Comparison of ENCODE assay signal across 8 cellular contexts in genomic region chr1:85275701-85276289, GRCh38. TPM values are rescaled to one million over a fixed set of nuclear protein-coding genes. Genes with fewer than 3 reads are reported as not detected.
A peak's percentile ranks its signal among the peaks of the same experiment; 100 is the strongest.
DNase-seq lines count a peak whose midpoint lies in the region; ATAC-seq and TF ChIP-seq lines count a peak whose summit lies in the region.

No MANE protein-coding gene starts in this region.

- no peaks in the 10 kb centered on the region for H3K27me3 ChIP-seq in SU-DHL-6 (ENCODE audit: low read length)
- H3K27me3 ChIP-seq in endodermal cell (ENCODE audit: control insufficient read depth, insufficient read depth, low read length, poor library complexity, severe bottlenecking): no peaks in the 10 kb centered on the region
- no peaks in the 10 kb centered on the region for H3K27me3 ChIP-seq in neural progenitor cell

- TF ChIP-seq CTCF in CD14-positive monocyte (IDR thresholded peaks at IDR 0.05): no peak
- TF ChIP-seq CTCF in SU-DHL-6 (IDR thresholded peaks at IDR 0.05; ENCODE audit: insufficient read depth, low read length, poor library complexity, severe bottlenecking): no peak
- TF ChIP-seq CTCF in endodermal cell (conservative IDR thresholded peaks at IDR 0.05): no peak
- no peak for TF ChIP-seq CTCF in neural progenitor cell (IDR thresholded peaks at IDR 0.05)

- intact Hi-C loops in CD14-positive monocyte (cut with micrococcal nuclease): loop anchor here in 1 of 2 donors (10.0 kb wide), 1 partner anchor 701 kb away; the partner anchor contains the start of gene CTBS

- H3K9me3 ChIP-seq in SU-DHL-6 (ENCODE audit: insufficient read depth, low read length): no peaks in the 10 kb centered on the region
- no peaks in the 10 kb centered on the region for H3K9me3 ChIP-seq in endodermal cell (ENCODE audit: control insufficient read depth, low read length)
- H3K9me3 ChIP-seq in neural progenitor cell (ENCODE audit: low read depth): no peaks in the 10 kb centered on the region

- H3K79me2 ChIP-seq in SU-DHL-6 (ENCODE audit: insufficient read depth, low read length) (peaks cover 47% of the 10 kb centered on the region), neural progenitor cell (ENCODE audit: low read depth) (peaks cover 44% of the 10 kb centered on the region)

- peak overlapping the region; percentile 74 for H3K4me3 ChIP-seq in SU-DHL-6 (ENCODE audit: insufficient read depth, low read length, poor library complexity, severe bottlenecking)
- H3K4me3 ChIP-seq in endodermal cell (ENCODE audit: low read length): peak overlapping the region; percentile 89
- H3K4me3 ChIP-seq in neural progenitor cell: peak overlapping the region; percentile 80

- H3K4me2 ChIP-seq in SU-DHL-6 (ENCODE audit: low read depth, low read length, poor library complexity, severe bottlenecking) (peak overlapping the region; percentile 70), neural progenitor cell (peak overlapping the region; percentile 81)

- H3K27ac Mint-ChIP-seq in CD14-positive monocyte: peak overlapping the region; percentile 96 to 99 (median 98)
- H3K27ac Mint-ChIP-seq in endodermal cell: peak overlapping the region; percentile 94
- peak overlapping the region; percentile 39 for H3K27ac Mint-ChIP-seq in neural progenitor cell

- H3F3A ChIP-seq in SU-DHL-6 (ENCODE audit: insufficient read depth): peaks cover 12% of the 10 kb centered on the region
- H3F3A ChIP-seq in neural progenitor cell (ENCODE audit: low read depth): peaks cover 15% of the 10 kb centered on the region

- H3K9me2 ChIP-seq in SU-DHL-6 (replicated peaks; ENCODE audit: insufficient read depth, low read length): no peaks in the 10 kb centered on the region

- H3K27me3 Mint-ChIP-seq in CD14-positive monocyte (ENCODE audit: low read depth in 3 of 3) (peaks cover 0 to 2% (median 1%) of the 10 kb centered on the region in 3 donors), endodermal cell (ENCODE audit: insufficient read depth) (no peaks in the 10 kb centered on the region), neural progenitor cell (ENCODE audit: insufficient read depth, low read depth) (peaks cover 4% of the 10 kb centered on the region)

- H3K27ac ChIP-seq in SU-DHL-6 (ENCODE audit: low read depth, low read length): peak overlapping the region; percentile 77
- H3K27ac ChIP-seq in endodermal cell (ENCODE audit: low read depth, low read length): peak overlapping the region; percentile 87
- H3K27ac ChIP-seq in neural progenitor cell: peak overlapping the region; percentile 95

- no peaks in the 10 kb centered on the region for H4K20me1 ChIP-seq in SU-DHL-6 (ENCODE audit: low read depth, low read length)
- peaks cover 6% of the 10 kb centered on the region for H4K20me1 ChIP-seq in neural progenitor cell (ENCODE audit: low read depth)

- peak overlapping the region; percentile 76 for H3K9ac ChIP-seq in SU-DHL-6 (ENCODE audit: low read length)
- H3K9ac ChIP-seq in endodermal cell (ENCODE audit: extremely low read depth, low read length, poor library complexity, severe bottlenecking): peak overlapping the region; percentile 59
- peak overlapping the region; percentile 62 for H3K9ac ChIP-seq in neural progenitor cell

- no peaks in the 10 kb centered on the region for H3K36me3 ChIP-seq in SU-DHL-6 (ENCODE audit: low read length)
- H3K36me3 ChIP-seq in endodermal cell (ENCODE audit: control insufficient read depth, insufficient read depth, low read length): peaks cover 15% of the 10 kb centered on the region
- H3K36me3 ChIP-seq in neural progenitor cell: no peaks in the 10 kb centered on the region

- peak overlapping the region; percentile 85 to 91 for H3K4me3 Mint-ChIP-seq in CD14-positive monocyte
- peak overlapping the region; percentile 78 for H3K4me3 Mint-ChIP-seq in endodermal cell
- peak overlapping the region; percentile 90 for H3K4me3 Mint-ChIP-seq in neural progenitor cell

- H3K9me3 Mint-ChIP-seq in CD14-positive monocyte (peaks cover 0 to 2% (median 0%) of the 10 kb centered on the region in 7 donors), endodermal cell (no peaks in the 10 kb centered on the region), neural progenitor cell (no peaks in the 10 kb centered on the region)

- H2AFZ ChIP-seq in SU-DHL-6 (ENCODE audit: low read depth, low read length, severe bottlenecking) (peak overlapping the region; percentile 53), neural progenitor cell (replicated peaks) (peak overlapping the region; percentile 85)

- peak; percentile 20 for ATAC-seq in GM21723 (IDR thresholded peaks at IDR 0.05; ENCODE audit: unreplicated experiment)

- H3K4me1 Mint-ChIP-seq in CD14-positive monocyte (peaks cover 57% of the 10 kb centered on the region), endodermal cell (peaks cover 15% of the 10 kb centered on the region), neural progenitor cell (peaks cover 14% of the 10 kb centered on the region)

- peaks cover 30 to 32% of the 10 kb centered on the region in 2 donors for H3K36me3 Mint-ChIP-seq in CD14-positive monocyte
- H3K36me3 Mint-ChIP-seq in endodermal cell (ENCODE audit: low read depth): peaks cover 12% of the 10 kb centered on the region
- H3K36me3 Mint-ChIP-seq in neural progenitor cell: no peaks in the 10 kb centered on the region

- peaks cover 7% of the 10 kb centered on the region for H3K4me1 ChIP-seq in endodermal cell (ENCODE audit: control insufficient read depth, insufficient read depth, low read length)
- H3K4me1 ChIP-seq in neural progenitor cell: peaks cover 12% of the 10 kb centered on the region

- peak; percentile 84 for DNase-seq in CD14-positive monocyte (ENCODE audit: low spot score)
- DNase-seq in endodermal cell: no peak
- no peak for DNase-seq in neural progenitor cell (ENCODE audit: low spot score)
- DNase-seq in GM19238 (ENCODE audit: insufficient read length, low spot score): no peak
- no peak for DNase-seq in HuH-7 (ENCODE audit: low spot score)
- DNase-seq in mesenteric fat pad (ENCODE audit: low spot score): no peak

- WGBS in endodermal cell (ENCODE audit: insufficient coverage in 1 of 2, insufficient read length in 1 of 2), 2 experiments: 2 to 4% methylated on average over 11 to 21 of the region's 21 CpGs

RNA-seq across cellular contexts. Expression of gene BCL10, which starts 0.6 kb away (rescaled TPM):
- 10 to 100 TPM; 26.9 to 27.9 TPM for polyA plus RNA-seq in CD14-positive monocyte
- total RNA-seq in endodermal cell: 10 to 100 TPM; 21.3 to 22.6 TPM
- 14.9 TPM for polyA plus RNA-seq in endodermal cell (2013, experiment 1 of 2)
- 17.3 TPM for polyA plus RNA-seq in endodermal cell (2013, experiment 2 of 2)
- total RNA-seq in neural progenitor cell (ENCODE audit: low replicate concordance): 17.4 and 28.2 TPM in 2 replicates
- total RNA-seq in mesenteric fat pad: 22.2 TPM

RNA-seq across cellular contexts. Expression of gene C1orf52, which starts 16.3 kb away (rescaled TPM):
- polyA plus RNA-seq in CD14-positive monocyte: 10 to 100 TPM; 18.5 to 19.7 TPM
- 10 to 100 TPM; 41.0 to 42.9 TPM for total RNA-seq in endodermal cell
- 41.1 TPM for polyA plus RNA-seq in endodermal cell (2013, experiment 1 of 2)
- 41.1 TPM for polyA plus RNA-seq in endodermal cell (2013, experiment 2 of 2)
- 33.2 and 55.8 TPM in 2 replicates for total RNA-seq in neural progenitor cell (ENCODE audit: low replicate concordance)
- total RNA-seq in mesenteric fat pad: 18.5 TPM

Comparison
In these comparisons a context has a peak if more than half of its experiments do, and no peak if none do; other contexts are left out.
1. H3K27ac Mint-ChIP-seq: peak in every context shown above with its lines; median percentile 98 in CD14-positive monocyte; 94 in endodermal cell; 39 in neural progenitor cell.